Comparison of ENCODE assay signal across 1 cellular context in the genomic region with DNA sequence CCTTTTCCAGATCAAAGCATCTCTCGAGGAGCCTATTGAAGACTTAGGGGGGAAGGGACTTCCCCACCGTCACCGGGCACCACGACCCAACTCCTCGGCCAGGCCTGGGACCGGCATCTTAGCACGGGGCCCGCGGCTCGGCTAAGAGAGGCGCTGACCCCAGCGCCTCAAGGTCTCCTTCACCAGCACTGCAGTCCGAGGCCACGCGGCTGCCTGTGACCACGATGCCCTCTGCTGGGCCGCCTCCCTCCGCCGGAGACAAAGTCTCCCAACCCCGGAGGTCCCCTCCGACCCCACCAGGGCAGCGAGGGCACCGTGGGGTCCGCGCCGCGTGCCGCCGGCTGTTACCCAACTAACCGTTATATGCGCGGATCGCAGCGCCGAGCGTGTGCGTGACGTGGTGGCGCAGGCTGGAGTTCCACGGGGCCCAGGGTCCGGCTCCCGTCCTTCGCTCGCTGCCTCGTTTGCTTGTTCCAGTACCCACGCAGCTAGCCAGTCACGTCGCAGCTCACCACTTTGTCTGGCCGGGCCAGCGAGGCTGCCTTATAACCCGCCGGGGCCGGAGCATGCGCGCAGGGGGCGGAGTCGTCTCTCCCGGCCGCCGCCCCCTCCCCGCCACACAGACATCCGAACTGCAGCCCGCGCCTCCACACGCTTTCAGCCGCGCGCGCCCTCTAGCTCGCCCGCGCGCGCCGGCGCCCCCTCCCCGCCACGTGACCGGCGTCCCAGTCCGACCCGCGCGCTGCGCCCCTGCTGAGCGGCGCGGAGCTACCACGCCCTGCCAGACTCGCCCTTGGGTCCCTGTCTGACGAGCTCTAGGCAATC.
A peak's percentile ranks its signal among the peaks of the same experiment; 100 is the strongest.
TF ChIP-seq lines count a peak whose summit lies in the region.

A gene with protein sequence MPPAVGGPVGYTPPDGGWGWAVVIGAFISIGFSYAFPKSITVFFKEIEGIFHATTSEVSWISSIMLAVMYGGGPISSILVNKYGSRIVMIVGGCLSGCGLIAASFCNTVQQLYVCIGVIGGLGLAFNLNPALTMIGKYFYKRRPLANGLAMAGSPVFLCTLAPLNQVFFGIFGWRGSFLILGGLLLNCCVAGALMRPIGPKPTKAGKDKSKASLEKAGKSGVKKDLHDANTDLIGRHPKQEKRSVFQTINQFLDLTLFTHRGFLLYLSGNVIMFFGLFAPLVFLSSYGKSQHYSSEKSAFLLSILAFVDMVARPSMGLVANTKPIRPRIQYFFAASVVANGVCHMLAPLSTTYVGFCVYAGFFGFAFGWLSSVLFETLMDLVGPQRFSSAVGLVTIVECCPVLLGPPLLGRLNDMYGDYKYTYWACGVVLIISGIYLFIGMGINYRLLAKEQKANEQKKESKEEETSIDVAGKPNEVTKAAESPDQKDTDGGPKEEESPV (minus strand): TSS at position 519 of the 825 bp plus-strand sequence. CDS start 26,888 bp downstream, outside the sequence.

TF ChIP-seq in K562, 482 proteins besides CTCF, POLR2A, EP300 and RAD21 (continued from another document and continues in another):
- TF ChIP-seq PCBP1 (IDR thresholded peaks at IDR 0.05; ENCODE audit: low read depth, low read length, poor library complexity, severe bottlenecking) (peak; percentile 93), BCOR (IDR thresholded peaks at IDR 0.05) (peak; percentile 86), NR2F6 (CRISPR knock-in tag; IDR thresholded peaks at IDR 0.05) (no peak), NFE2 (IDR thresholded peaks at IDR 0.05; ENCODE audit: low read depth) (peak; percentile 12; the same call in 1 of the 2 replicates), YBX1 (IDR thresholded peaks at IDR 0.05) (no peak), GTF2A2 (tag; IDR thresholded peaks at IDR 0.05) (peak; percentile 71), POLR2G (IDR thresholded peaks at IDR 0.05; ENCODE audit: low read depth, low read length) (peak; percentile 98), IFI16 (CRISPR knock-in tag; IDR thresholded peaks at IDR 0.05) (no peak), ZNF165 (CRISPR knock-in tag; IDR thresholded peaks at IDR 0.05; ENCODE audit: borderline replicate concordance) (no peak), TOE1 (IDR thresholded peaks at IDR 0.05; ENCODE audit: borderline replicate concordance) (peak; percentile 85), TOE1 (CRISPR knock-in tag; IDR thresholded peaks at IDR 0.05; ENCODE audit: borderline replicate concordance, low read depth) (peak; percentile 74), ZNF764 (CRISPR knock-in tag; IDR thresholded peaks at IDR 0.05; ENCODE audit: low read depth) (no peak; the same call in 1 of the 2 replicates), XRCC3 (IDR thresholded peaks at IDR 0.05) (no peak), PTTG1 (tag; IDR thresholded peaks at IDR 0.05; ENCODE audit: low read depth) (no peak), NBN (IDR thresholded peaks at IDR 0.05; ENCODE audit: low read depth) (peak; percentile 88), MCM7 (IDR thresholded peaks at IDR 0.05) (no peak), POU5F1 (IDR thresholded peaks at IDR 0.05; ENCODE audit: borderline replicate concordance, low read depth, low read length, partially characterized antibody) (no peak), MTA3 (IDR thresholded peaks at IDR 0.05; ENCODE audit: borderline replicate concordance) (peak; percentile 98), TFAM (CRISPR knock-in tag; conservative IDR thresholded peaks at IDR 0.05) (no peak), SRF (CRISPR knock-in tag; IDR thresholded peaks at IDR 0.05) (no peak; a peak in 1 of 4 replicates), NR4A1 (CRISPR knock-in tag; IDR thresholded peaks at IDR 0.05) (no peak), NR4A1 (tag; IDR thresholded peaks at IDR 0.05) (peak; percentile 88), MAFF (IDR thresholded peaks at IDR 0.05; ENCODE audit: low read length) (no peak), DPF2 (IDR thresholded peaks at IDR 0.05) (no peak), TSC22D4 (tag; IDR thresholded peaks at IDR 0.05) (no peak), ZNF121 (CRISPR knock-in tag; conservative IDR thresholded peaks at IDR 0.05) (no peak), EHMT2 (IDR thresholded peaks at IDR 0.05) (no peak), DNMT1 (IDR thresholded peaks at IDR 0.05) (no peak)
- TF ChIP-seq, protein P1, sequence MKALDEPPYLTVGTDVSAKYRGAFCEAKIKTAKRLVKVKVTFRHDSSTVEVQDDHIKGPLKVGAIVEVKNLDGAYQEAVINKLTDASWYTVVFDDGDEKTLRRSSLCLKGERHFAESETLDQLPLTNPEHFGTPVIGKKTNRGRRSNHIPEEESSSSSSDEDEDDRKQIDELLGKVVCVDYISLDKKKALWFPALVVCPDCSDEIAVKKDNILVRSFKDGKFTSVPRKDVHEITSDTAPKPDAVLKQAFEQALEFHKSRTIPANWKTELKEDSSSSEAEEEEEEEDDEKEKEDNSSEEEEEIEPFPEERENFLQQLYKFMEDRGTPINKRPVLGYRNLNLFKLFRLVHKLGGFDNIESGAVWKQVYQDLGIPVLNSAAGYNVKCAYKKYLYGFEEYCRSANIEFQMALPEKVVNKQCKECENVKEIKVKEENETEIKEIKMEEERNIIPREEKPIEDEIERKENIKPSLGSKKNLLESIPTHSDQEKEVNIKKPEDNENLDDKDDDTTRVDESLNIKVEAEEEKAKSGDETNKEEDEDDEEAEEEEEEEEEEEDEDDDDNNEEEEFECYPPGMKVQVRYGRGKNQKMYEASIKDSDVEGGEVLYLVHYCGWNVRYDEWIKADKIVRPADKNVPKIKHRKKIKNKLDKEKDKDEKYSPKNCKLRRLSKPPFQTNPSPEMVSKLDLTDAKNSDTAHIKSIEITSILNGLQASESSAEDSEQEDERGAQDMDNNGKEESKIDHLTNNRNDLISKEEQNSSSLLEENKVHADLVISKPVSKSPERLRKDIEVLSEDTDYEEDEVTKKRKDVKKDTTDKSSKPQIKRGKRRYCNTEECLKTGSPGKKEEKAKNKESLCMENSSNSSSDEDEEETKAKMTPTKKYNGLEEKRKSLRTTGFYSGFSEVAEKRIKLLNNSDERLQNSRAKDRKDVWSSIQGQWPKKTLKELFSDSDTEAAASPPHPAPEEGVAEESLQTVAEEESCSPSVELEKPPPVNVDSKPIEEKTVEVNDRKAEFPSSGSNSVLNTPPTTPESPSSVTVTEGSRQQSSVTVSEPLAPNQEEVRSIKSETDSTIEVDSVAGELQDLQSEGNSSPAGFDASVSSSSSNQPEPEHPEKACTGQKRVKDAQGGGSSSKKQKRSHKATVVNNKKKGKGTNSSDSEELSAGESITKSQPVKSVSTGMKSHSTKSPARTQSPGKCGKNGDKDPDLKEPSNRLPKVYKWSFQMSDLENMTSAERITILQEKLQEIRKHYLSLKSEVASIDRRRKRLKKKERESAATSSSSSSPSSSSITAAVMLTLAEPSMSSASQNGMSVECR (CRISPR knock-in tag; IDR thresholded peaks at IDR 0.05), result peak; percentile 87
- TF ChIP-seq, protein P2, sequence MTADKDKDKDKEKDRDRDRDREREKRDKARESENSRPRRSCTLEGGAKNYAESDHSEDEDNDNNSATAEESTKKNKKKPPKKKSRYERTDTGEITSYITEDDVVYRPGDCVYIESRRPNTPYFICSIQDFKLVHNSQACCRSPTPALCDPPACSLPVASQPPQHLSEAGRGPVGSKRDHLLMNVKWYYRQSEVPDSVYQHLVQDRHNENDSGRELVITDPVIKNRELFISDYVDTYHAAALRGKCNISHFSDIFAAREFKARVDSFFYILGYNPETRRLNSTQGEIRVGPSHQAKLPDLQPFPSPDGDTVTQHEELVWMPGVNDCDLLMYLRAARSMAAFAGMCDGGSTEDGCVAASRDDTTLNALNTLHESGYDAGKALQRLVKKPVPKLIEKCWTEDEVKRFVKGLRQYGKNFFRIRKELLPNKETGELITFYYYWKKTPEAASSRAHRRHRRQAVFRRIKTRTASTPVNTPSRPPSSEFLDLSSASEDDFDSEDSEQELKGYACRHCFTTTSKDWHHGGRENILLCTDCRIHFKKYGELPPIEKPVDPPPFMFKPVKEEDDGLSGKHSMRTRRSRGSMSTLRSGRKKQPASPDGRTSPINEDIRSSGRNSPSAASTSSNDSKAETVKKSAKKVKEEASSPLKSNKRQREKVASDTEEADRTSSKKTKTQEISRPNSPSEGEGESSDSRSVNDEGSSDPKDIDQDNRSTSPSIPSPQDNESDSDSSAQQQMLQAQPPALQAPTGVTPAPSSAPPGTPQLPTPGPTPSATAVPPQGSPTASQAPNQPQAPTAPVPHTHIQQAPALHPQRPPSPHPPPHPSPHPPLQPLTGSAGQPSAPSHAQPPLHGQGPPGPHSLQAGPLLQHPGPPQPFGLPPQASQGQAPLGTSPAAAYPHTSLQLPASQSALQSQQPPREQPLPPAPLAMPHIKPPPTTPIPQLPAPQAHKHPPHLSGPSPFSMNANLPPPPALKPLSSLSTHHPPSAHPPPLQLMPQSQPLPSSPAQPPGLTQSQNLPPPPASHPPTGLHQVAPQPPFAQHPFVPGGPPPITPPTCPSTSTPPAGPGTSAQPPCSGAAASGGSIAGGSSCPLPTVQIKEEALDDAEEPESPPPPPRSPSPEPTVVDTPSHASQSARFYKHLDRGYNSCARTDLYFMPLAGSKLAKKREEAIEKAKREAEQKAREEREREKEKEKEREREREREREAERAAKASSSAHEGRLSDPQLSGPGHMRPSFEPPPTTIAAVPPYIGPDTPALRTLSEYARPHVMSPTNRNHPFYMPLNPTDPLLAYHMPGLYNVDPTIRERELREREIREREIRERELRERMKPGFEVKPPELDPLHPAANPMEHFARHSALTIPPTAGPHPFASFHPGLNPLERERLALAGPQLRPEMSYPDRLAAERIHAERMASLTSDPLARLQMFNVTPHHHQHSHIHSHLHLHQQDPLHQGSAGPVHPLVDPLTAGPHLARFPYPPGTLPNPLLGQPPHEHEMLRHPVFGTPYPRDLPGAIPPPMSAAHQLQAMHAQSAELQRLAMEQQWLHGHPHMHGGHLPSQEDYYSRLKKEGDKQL (CRISPR knock-in tag; IDR thresholded peaks at IDR 0.05; ENCODE audit: borderline replicate concordance), result 0 out of 2 replicates have a peak, but pooled peaks have one; percentile 91
- TF ChIP-seq, protein P3, sequence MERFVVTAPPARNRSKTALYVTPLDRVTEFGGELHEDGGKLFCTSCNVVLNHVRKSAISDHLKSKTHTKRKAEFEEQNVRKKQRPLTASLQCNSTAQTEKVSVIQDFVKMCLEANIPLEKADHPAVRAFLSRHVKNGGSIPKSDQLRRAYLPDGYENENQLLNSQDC (CRISPR knock-in tag; IDR thresholded peaks at IDR 0.05), result peak; percentile 75
- TF ChIP-seq, protein P4, sequence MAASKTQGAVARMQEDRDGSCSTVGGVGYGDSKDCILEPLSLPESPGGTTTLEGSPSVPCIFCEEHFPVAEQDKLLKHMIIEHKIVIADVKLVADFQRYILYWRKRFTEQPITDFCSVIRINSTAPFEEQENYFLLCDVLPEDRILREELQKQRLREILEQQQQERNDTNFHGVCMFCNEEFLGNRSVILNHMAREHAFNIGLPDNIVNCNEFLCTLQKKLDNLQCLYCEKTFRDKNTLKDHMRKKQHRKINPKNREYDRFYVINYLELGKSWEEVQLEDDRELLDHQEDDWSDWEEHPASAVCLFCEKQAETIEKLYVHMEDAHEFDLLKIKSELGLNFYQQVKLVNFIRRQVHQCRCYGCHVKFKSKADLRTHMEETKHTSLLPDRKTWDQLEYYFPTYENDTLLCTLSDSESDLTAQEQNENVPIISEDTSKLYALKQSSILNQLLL (CRISPR knock-in tag; IDR thresholded peaks at IDR 0.05; ENCODE audit: borderline replicate concordance), result no peak
- TF ChIP-seq, protein P5, sequence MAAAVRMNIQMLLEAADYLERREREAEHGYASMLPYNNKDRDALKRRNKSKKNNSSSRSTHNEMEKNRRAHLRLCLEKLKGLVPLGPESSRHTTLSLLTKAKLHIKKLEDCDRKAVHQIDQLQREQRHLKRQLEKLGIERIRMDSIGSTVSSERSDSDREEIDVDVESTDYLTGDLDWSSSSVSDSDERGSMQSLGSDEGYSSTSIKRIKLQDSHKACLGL (CRISPR knock-in tag; IDR thresholded peaks at IDR 0.05; ENCODE audit: borderline replicate concordance, poor library complexity, severe bottlenecking), result peak; percentile 43
- TF ChIP-seq, protein P6, sequence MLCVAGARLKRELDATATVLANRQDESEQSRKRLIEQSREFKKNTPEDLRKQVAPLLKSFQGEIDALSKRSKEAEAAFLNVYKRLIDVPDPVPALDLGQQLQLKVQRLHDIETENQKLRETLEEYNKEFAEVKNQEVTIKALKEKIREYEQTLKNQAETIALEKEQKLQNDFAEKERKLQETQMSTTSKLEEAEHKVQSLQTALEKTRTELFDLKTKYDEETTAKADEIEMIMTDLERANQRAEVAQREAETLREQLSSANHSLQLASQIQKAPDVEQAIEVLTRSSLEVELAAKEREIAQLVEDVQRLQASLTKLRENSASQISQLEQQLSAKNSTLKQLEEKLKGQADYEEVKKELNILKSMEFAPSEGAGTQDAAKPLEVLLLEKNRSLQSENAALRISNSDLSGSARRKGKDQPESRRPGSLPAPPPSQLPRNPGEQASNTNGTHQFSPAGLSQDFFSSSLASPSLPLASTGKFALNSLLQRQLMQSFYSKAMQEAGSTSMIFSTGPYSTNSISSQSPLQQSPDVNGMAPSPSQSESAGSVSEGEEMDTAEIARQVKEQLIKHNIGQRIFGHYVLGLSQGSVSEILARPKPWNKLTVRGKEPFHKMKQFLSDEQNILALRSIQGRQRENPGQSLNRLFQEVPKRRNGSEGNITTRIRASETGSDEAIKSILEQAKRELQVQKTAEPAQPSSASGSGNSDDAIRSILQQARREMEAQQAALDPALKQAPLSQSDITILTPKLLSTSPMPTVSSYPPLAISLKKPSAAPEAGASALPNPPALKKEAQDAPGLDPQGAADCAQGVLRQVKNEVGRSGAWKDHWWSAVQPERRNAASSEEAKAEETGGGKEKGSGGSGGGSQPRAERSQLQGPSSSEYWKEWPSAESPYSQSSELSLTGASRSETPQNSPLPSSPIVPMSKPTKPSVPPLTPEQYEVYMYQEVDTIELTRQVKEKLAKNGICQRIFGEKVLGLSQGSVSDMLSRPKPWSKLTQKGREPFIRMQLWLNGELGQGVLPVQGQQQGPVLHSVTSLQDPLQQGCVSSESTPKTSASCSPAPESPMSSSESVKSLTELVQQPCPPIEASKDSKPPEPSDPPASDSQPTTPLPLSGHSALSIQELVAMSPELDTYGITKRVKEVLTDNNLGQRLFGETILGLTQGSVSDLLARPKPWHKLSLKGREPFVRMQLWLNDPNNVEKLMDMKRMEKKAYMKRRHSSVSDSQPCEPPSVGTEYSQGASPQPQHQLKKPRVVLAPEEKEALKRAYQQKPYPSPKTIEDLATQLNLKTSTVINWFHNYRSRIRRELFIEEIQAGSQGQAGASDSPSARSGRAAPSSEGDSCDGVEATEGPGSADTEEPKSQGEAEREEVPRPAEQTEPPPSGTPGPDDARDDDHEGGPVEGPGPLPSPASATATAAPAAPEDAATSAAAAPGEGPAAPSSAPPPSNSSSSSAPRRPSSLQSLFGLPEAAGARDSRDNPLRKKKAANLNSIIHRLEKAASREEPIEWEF (CRISPR knock-in tag; IDR thresholded peaks at IDR 0.05), result 0 out of 2 replicates have a peak, but pooled peaks have one; percentile 70
- TF ChIP-seq, protein P7, sequence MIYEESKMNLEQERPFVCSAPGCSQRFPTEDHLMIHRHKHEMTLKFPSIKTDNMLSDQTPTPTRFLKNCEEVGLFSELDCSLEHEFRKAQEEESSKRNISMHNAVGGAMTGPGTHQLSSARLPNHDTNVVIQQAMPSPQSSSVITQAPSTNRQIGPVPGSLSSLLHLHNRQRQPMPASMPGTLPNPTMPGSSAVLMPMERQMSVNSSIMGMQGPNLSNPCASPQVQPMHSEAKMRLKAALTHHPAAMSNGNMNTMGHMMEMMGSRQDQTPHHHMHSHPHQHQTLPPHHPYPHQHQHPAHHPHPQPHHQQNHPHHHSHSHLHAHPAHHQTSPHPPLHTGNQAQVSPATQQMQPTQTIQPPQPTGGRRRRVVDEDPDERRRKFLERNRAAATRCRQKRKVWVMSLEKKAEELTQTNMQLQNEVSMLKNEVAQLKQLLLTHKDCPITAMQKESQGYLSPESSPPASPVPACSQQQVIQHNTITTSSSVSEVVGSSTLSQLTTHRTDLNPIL (CRISPR knock-in tag; IDR thresholded peaks at IDR 0.05), result no peak
- TF ChIP-seq, protein P8, sequence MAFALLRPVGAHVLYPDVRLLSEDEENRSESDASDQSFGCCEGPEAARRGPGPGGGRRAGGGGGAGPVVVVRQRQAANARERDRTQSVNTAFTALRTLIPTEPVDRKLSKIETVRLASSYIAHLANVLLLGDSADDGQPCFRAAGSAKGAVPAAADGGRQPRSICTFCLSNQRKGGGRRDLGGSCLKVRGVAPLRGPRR (CRISPR knock-in tag; IDR thresholded peaks at IDR 0.05), result no peak; the same call in 1 of the 2 replicates
